Comparison of ENCODE assay signal across 10 cellular contexts in the genomic region with DNA sequence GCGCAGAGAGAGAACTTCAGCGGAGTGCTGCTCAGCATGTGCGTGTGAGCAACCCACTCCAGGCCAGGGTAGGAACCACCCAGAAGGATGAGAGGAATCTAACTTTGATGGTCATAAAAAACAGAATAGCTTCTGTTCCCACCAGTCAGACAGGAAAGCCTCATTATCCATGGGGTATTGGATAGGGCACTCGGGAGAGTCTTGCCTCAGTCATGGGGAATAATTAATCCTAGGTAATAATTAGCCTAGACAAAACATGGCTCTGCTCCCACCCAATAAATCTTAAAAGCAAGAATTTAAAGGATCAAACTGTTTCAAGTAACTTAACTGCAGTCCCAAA. TPM values are rescaled to one million over a fixed set of nuclear protein-coding genes. Genes with fewer than 3 reads are reported as not detected.
DNase-seq lines count a peak whose midpoint lies in the region; ATAC-seq lines count a peak whose summit lies in the region.
"Had no signal": no experiment of that assay in that cellular context is flagged by ENCODE, and none has a peak within 500 bp of the region (broad histone marks: within the 10 kb centered on the region; RNA-seq: fewer than 3 reads in every experiment).

No MANE protein-coding gene starts in this region.

- ATAC-seq in activated CD8-positive, alpha-beta T cell treated with anti-CD3 and anti-CD28 coated beads, Interleukin-2, amount 10 ng/mL, durations not matched to agents 7 days and 5 days = no peak
- ATAC-seq in HG02884 (IDR thresholded peaks at IDR 0.05; ENCODE audit: unreplicated experiment) = no peak

- H3K18ac ChIP-seq in mesenchymal stem cell (ENCODE audit: low read depth in 1 of 2, low read length in 2 of 2) = peak overlapping the region in 1 of 2 experiments; percentile 78

- peak overlapping the region; percentile 43 for H3K4me3 ChIP-seq in HUES64 (ENCODE audit: low read length)
- H3K4me3 ChIP-seq in ectodermal cell (ENCODE audit: insufficient read depth, low read depth, low read length) = peak overlapping the region; percentile 23
- H3K4me3 ChIP-seq in mesenchymal stem cell (ENCODE audit: insufficient read depth in 1 of 2, low read depth in 1 of 2, low read length in 2 of 2) = peak overlapping the region; percentile 22 to 79
- H3K4me3 ChIP-seq in subcutaneous abdominal adipose tissue (ENCODE audit: low read depth in 1 of 5, low read length in 5 of 5) = peak overlapping the region; percentile 42 to 75 (median 65)

- H2AK5ac ChIP-seq in mesenchymal stem cell (ENCODE audit: low read length, severe bottlenecking) = no peak overlapping the region

- H3K27me3 ChIP-seq in HUES64 (ENCODE audit: insufficient read depth, low read length) (no peaks in the 10 kb centered on the region), ectodermal cell (ENCODE audit: control insufficient read depth, insufficient read depth, low read length, poor library complexity, severe bottlenecking) (no peaks in the 10 kb centered on the region), mesenchymal stem cell (ENCODE audit: control insufficient read depth in 1 of 2, insufficient read depth in 1 of 2, low read length in 2 of 2) (no peaks in the 10 kb centered on the region), subcutaneous abdominal adipose tissue (ENCODE audit: control insufficient read depth in 5 of 5, insufficient read depth in 4 of 5, low read length in 5 of 5) (no peaks in the 10 kb centered on the region)

- H3K27ac Mint-ChIP-seq in activated CD8-positive, alpha-beta T cell treated with anti-CD3 and anti-CD28 coated beads, Interleukin-2, amount 10 ng/mL, durations not matched to agents 7 days and 5 days = no peak overlapping the region
- no peak overlapping the region for H3K27ac Mint-ChIP-seq in activated T-cell treated with anti-CD3 and anti-CD28 coated beads, Interleukin-2, amount 50 U/mL, for 24 hours
- H3K27ac Mint-ChIP-seq in immature natural killer cell = no peak overlapping the region

- no peak overlapping the region for H3K27ac ChIP-seq in HUES64 (ENCODE audit: low read depth, low read length)
- no peak overlapping the region for H3K27ac ChIP-seq in ectodermal cell (ENCODE audit: insufficient read depth, low read depth, low read length, poor library complexity, severe bottlenecking)
- peak overlapping the region; percentile 81 for H3K27ac ChIP-seq in mesenchymal stem cell (ENCODE audit: low read length, poor library complexity, severe bottlenecking)
- H3K27ac ChIP-seq in subcutaneous abdominal adipose tissue (ENCODE audit: low read depth, low read length) = no peak overlapping the region

- H3K4me3 Mint-ChIP-seq in activated CD8-positive, alpha-beta T cell treated with anti-CD3 and anti-CD28 coated beads, Interleukin-2, amount 10 ng/mL, durations not matched to agents 7 days and 5 days = no peak overlapping the region
- no peak overlapping the region for H3K4me3 Mint-ChIP-seq in activated T-cell treated with anti-CD3 and anti-CD28 coated beads, Interleukin-2, amount 50 U/mL, for 24 hours
- no peak overlapping the region for H3K4me3 Mint-ChIP-seq in immature natural killer cell

- no peaks in the 10 kb centered on the region for H3K79me1 ChIP-seq in mesenchymal stem cell (replicated peaks; ENCODE audit: low read length, poor library complexity, severe bottlenecking)

- DNase-seq in mesenchymal stem cell (no peak), immature natural killer cell (no peak)
- DNase-seq in activated CD8-positive, alpha-beta T cell treated with anti-CD3 and anti-CD28 coated beads, Interleukin-2, amount 10 ng/mL, durations not matched to agents 7 days and 5 days = no peak
- no peak for DNase-seq in activated T-cell treated with anti-CD3 and anti-CD28 coated beads, Interleukin-2, amount 50 U/mL, for 24 hours
- DNase-seq: effector CD8-positive, alpha-beta T cell; NCI-H524 treated with DMSO at 0.1 percent for 48 hours had no signal

- H3K36me3 ChIP-seq in HUES64 (ENCODE audit: insufficient read depth, low read length) = no peaks in the 10 kb centered on the region
- H3K36me3 ChIP-seq in ectodermal cell (ENCODE audit: control insufficient read depth, insufficient read depth, low read length) = no peaks in the 10 kb centered on the region
- H3K36me3 ChIP-seq in mesenchymal stem cell (ENCODE audit: control insufficient read depth in 1 of 2, insufficient read depth in 2 of 2, low read depth in 1 of 2, low read length in 2 of 2) = no peaks in the 10 kb centered on the region
- no peaks in the 10 kb centered on the region for H3K36me3 ChIP-seq in subcutaneous abdominal adipose tissue (ENCODE audit: control insufficient read depth in 5 of 5, insufficient read depth in 5 of 5, low read length in 5 of 5)

- no peaks in the 10 kb centered on the region for H3K9me3 Mint-ChIP-seq in activated CD8-positive, alpha-beta T cell treated with anti-CD3 and anti-CD28 coated beads, Interleukin-2, amount 10 ng/mL, durations not matched to agents 7 days and 5 days (ENCODE audit: insufficient read depth)
- no peaks in the 10 kb centered on the region for H3K9me3 Mint-ChIP-seq in activated T-cell treated with anti-CD3 and anti-CD28 coated beads, Interleukin-2, amount 50 U/mL, for 24 hours
- peaks cover 0 to 2% (median 0%) of the 10 kb centered on the region in 6 donors for H3K9me3 Mint-ChIP-seq in immature natural killer cell

- H2BK15ac ChIP-seq in mesenchymal stem cell (ENCODE audit: low read depth, poor library complexity, severe bottlenecking) = no peak overlapping the region

- H3K4me2 ChIP-seq in mesenchymal stem cell (ENCODE audit: low read length, poor library complexity, severe bottlenecking) = peak overlapping the region; percentile 19

- no peak overlapping the region for H3K14ac ChIP-seq in mesenchymal stem cell (ENCODE audit: low read length in 2 of 2)

- POLR2A ChIA-PET in activated CD8-positive, alpha-beta T cell treated with anti-CD3 and anti-CD28 coated beads, Interleukin-2, amount 10 ng/mL, durations not matched to agents 7 days and 5 days (lab: Charles Lee) = no interaction called here

- H3K23ac ChIP-seq in mesenchymal stem cell (ENCODE audit: low read length in 2 of 2) = no peak overlapping the region

- peak overlapping the region; percentile 74 for H4K8ac ChIP-seq in mesenchymal stem cell (ENCODE audit: low read length)

- H2BK5ac ChIP-seq in mesenchymal stem cell (ENCODE audit: low read depth, low read length, poor library complexity, severe bottlenecking) = peak overlapping the region; percentile 19

- H3K4ac ChIP-seq in mesenchymal stem cell (ENCODE audit: low read depth in 1 of 2, low read length in 2 of 2) = peak overlapping the region in 1 of 2 experiments; percentile 47

- H3K9me3 ChIP-seq in HUES64 (ENCODE audit: insufficient read depth, low read depth, low read length) (no peaks in the 10 kb centered on the region), ectodermal cell (ENCODE audit: control insufficient read depth, low read length) (no peaks in the 10 kb centered on the region), mesenchymal stem cell (ENCODE audit: control insufficient read depth, low read length) (no peaks in the 10 kb centered on the region), subcutaneous abdominal adipose tissue (ENCODE audit: control insufficient read depth in 5 of 5, low read length in 5 of 5) (no peaks in the 10 kb centered on the region)

- no peaks in the 10 kb centered on the region for H3K36me3 Mint-ChIP-seq in activated CD8-positive, alpha-beta T cell treated with anti-CD3 and anti-CD28 coated beads, Interleukin-2, amount 10 ng/mL, durations not matched to agents 7 days and 5 days (ENCODE audit: low read depth)
- H3K36me3 Mint-ChIP-seq in activated T-cell treated with anti-CD3 and anti-CD28 coated beads, Interleukin-2, amount 50 U/mL, for 24 hours (ENCODE audit: low read depth) = no peaks in the 10 kb centered on the region
- no peaks in the 10 kb centered on the region for H3K36me3 Mint-ChIP-seq in immature natural killer cell

- no peaks in the 10 kb centered on the region for H3K4me1 Mint-ChIP-seq in activated CD8-positive, alpha-beta T cell treated with anti-CD3 and anti-CD28 coated beads, Interleukin-2, amount 10 ng/mL, durations not matched to agents 7 days and 5 days (ENCODE audit: low read depth)
- peaks cover 18% of the 10 kb centered on the region for H3K4me1 Mint-ChIP-seq in activated T-cell treated with anti-CD3 and anti-CD28 coated beads, Interleukin-2, amount 50 U/mL, for 24 hours (ENCODE audit: low read depth)
- H3K4me1 Mint-ChIP-seq in immature natural killer cell = no peaks in the 10 kb centered on the region

- CTCF ChIA-PET in activated CD8-positive, alpha-beta T cell treated with anti-CD3 and anti-CD28 coated beads, Interleukin-2, amount 10 ng/mL, durations not matched to agents 7 days and 5 days (lab: Charles Lee) = interaction anchor here (1.3 kb wide), 1 partner anchor 23 kb away, joined by 3 read pairs; no protein-coding TSS in a partner anchor

- 4% methylated on average over 3 of the region's 4 CpGs for WGBS in HUES64
- WGBS in ectodermal cell, 2 experiments = 9 to 10% methylated on average over 4 of the region's 4 CpGs
- WGBS in mesenchymal stem cell = 0% methylated on average over 4 of the region's 4 CpGs

- H4K91ac ChIP-seq in mesenchymal stem cell (ENCODE audit: low read length) = no peak overlapping the region

- no peak overlapping the region for H2BK120ac ChIP-seq in mesenchymal stem cell (ENCODE audit: low read depth, low read length)

- peaks cover 10% of the 10 kb centered on the region; the same call in 1 of the 2 replicates for H3K4me1 ChIP-seq in HUES64 (ENCODE audit: insufficient read depth, low read length)
- peaks cover 7% of the 10 kb centered on the region for H3K4me1 ChIP-seq in ectodermal cell (ENCODE audit: control insufficient read depth, insufficient read depth, low read length)
- peaks cover 12% of the 10 kb centered on the region for H3K4me1 ChIP-seq in mesenchymal stem cell (ENCODE audit: control insufficient read depth, insufficient read depth, low read depth, low read length)
- H3K4me1 ChIP-seq in subcutaneous abdominal adipose tissue (ENCODE audit: control insufficient read depth in 5 of 5, insufficient read depth in 5 of 5, low read length in 5 of 5) = peaks cover 0 to 14% (median 10%) of the 10 kb centered on the region in 5 donors

- peak overlapping the region in 1 of 2 experiments; percentile 43 for H2BK12ac ChIP-seq in mesenchymal stem cell (ENCODE audit: low read length in 2 of 2)

- no peaks in the 10 kb centered on the region for H3K27me3 Mint-ChIP-seq in activated CD8-positive, alpha-beta T cell treated with anti-CD3 and anti-CD28 coated beads, Interleukin-2, amount 10 ng/mL, durations not matched to agents 7 days and 5 days (ENCODE audit: low read depth)
- no peaks in the 10 kb centered on the region for H3K27me3 Mint-ChIP-seq in activated T-cell treated with anti-CD3 and anti-CD28 coated beads, Interleukin-2, amount 50 U/mL, for 24 hours
- H3K27me3 Mint-ChIP-seq in immature natural killer cell (ENCODE audit: low read depth in 3 of 3) = peaks cover 1 to 6% (median 3%) of the 10 kb centered on the region in 3 donors

- H3K9ac ChIP-seq in HUES64 (ENCODE audit: low read depth, low read length) (no peak overlapping the region), mesenchymal stem cell (ENCODE audit: low read length) (peak overlapping the region; percentile 89), subcutaneous abdominal adipose tissue (ENCODE audit: low read length in 5 of 5) (peak overlapping the region in 4 of 5 donors; percentile 5 to 61 (median 40))

- peak overlapping the region; percentile 84 for H2AFZ ChIP-seq in mesenchymal stem cell (ENCODE audit: low read depth, low read length)

RNA-seq across cellular contexts. Expression of gene LDLRAD1, which starts 35.3 kb away (rescaled TPM):
- polyA plus RNA-seq in HUES64 (2013, experiment 1 of 2) = not detected
- polyA plus RNA-seq in HUES64 (2013, experiment 2 of 2) = not detected
- not detected for polyA plus RNA-seq in ectodermal cell (2013, experiment 1 of 4)
- polyA plus RNA-seq in ectodermal cell (2013, experiment 2 of 4) = not detected
- not detected for polyA plus RNA-seq in ectodermal cell (2013, experiment 3 of 4)
- not detected for polyA plus RNA-seq in ectodermal cell (2013, experiment 4 of 4)
- not detected for polyA plus RNA-seq in mesenchymal stem cell (2013, experiment 1 of 2)
- not detected for polyA plus RNA-seq in mesenchymal stem cell (2013, experiment 2 of 2)
- not detected for total RNA-seq in activated CD8-positive, alpha-beta T cell treated with anti-CD3 and anti-CD28 coated beads, Interleukin-2, amount 10 ng/mL, durations not matched to agents 7 days and 5 days
- not detected for polyA plus RNA-seq in immature natural killer cell

RNA-seq across cellular contexts. Expression of gene LRRC42, which starts 36.6 kb away (rescaled TPM):
- 48.8 TPM for polyA plus RNA-seq in HUES64 (2013, experiment 1 of 2)
- polyA plus RNA-seq in HUES64 (2013, experiment 2 of 2) = 50.7 TPM
- 81.2 TPM for polyA plus RNA-seq in ectodermal cell (2013, experiment 1 of 4)
- polyA plus RNA-seq in ectodermal cell (2013, experiment 2 of 4) = 77.1 TPM
- 71.3 TPM for polyA plus RNA-seq in ectodermal cell (2013, experiment 3 of 4)
- 68.0 TPM for polyA plus RNA-seq in ectodermal cell (2013, experiment 4 of 4)
- polyA plus RNA-seq in mesenchymal stem cell (2013, experiment 1 of 2) = 34.6 TPM
- polyA plus RNA-seq in mesenchymal stem cell (2013, experiment 2 of 2) = 34.2 TPM
- total RNA-seq in activated CD8-positive, alpha-beta T cell treated with anti-CD3 and anti-CD28 coated beads, Interleukin-2, amount 10 ng/mL, durations not matched to agents 7 days and 5 days = 10 to 100 TPM; 26.3 to 26.8 TPM
- polyA plus RNA-seq in immature natural killer cell = 10 to 100 TPM in 1 of 3 donors, 1 to 10 TPM in 2; 7.5 to 10.1 (median 9.8) TPM

RNA-seq across cellular contexts. Expression of gene IFT25, which starts 37.2 kb away (rescaled TPM):
- 37.8 TPM for polyA plus RNA-seq in HUES64 (2013, experiment 1 of 2)
- 39.7 TPM for polyA plus RNA-seq in HUES64 (2013, experiment 2 of 2)
- 52.1 TPM for polyA plus RNA-seq in ectodermal cell (2013, experiment 1 of 4)
- polyA plus RNA-seq in ectodermal cell (2013, experiment 2 of 4) = 46.0 TPM
- polyA plus RNA-seq in ectodermal cell (2013, experiment 3 of 4) = 45.8 TPM
- 46.0 TPM for polyA plus RNA-seq in ectodermal cell (2013, experiment 4 of 4)
- polyA plus RNA-seq in mesenchymal stem cell (2013, experiment 1 of 2) = 30.6 TPM
- 33.0 TPM for polyA plus RNA-seq in mesenchymal stem cell (2013, experiment 2 of 2)
- total RNA-seq in activated CD8-positive, alpha-beta T cell treated with anti-CD3 and anti-CD28 coated beads, Interleukin-2, amount 10 ng/mL, durations not matched to agents 7 days and 5 days = 10 to 100 TPM; 83.1 to 87.1 TPM
- polyA plus RNA-seq in immature natural killer cell = 10 to 100 TPM; 58.6 to 72.6 (median 66.7) TPM
